In genomic region chr1:34884961-34885360, GRCh38 we compare ENCODE assay signal across 8 cellular contexts. TPM values are rescaled to one million over a fixed set of nuclear protein-coding genes. Genes with fewer than 3 reads are reported as not detected.
DNase-seq lines count a peak whose midpoint lies in the region; ATAC-seq, FAIRE-seq and TF ChIP-seq lines count a peak whose summit lies in the region.

No MANE protein-coding gene starts in this region.

- no peaks in the 10 kb centered on the region for H3K9me3 Mint-ChIP-seq in stimulated activated memory B cell treated with anti-CD40 and anti-IgM and Interleukin-4, amounts not matched to agents 10 μg/mL and 1 μg/mL and 100 μg/mL, for 72 hours

- no peak overlapping the region for H3K27ac Mint-ChIP-seq in T-helper 17 cell
- H3K27ac Mint-ChIP-seq in stimulated activated memory B cell treated with anti-CD40 and anti-IgM and Interleukin-4, amounts not matched to agents 10 μg/mL and 1 μg/mL and 100 μg/mL, for 72 hours: peak overlapping the region; percentile 44

- peak overlapping the region; percentile 68; the same call in 1 of the 2 replicates for H3K4me3 ChIP-seq in iPS DF 6.9 (ENCODE audit: low read length)

- H3K4me1 ChIP-seq in iPS DF 6.9 (ENCODE audit: control insufficient read depth, insufficient read depth, low read length): no peaks in the 10 kb centered on the region

- H3K9me3 ChIP-seq in T-helper 17 cell (ENCODE audit: control insufficient read depth, low read length, poor library complexity, severe bottlenecking) (no peaks in the 10 kb centered on the region), iPS DF 6.9 (ENCODE audit: control insufficient read depth, insufficient read depth, low read length) (no peaks in the 10 kb centered on the region)

- TF ChIP-seq POLR2A in GM12892 (IDR thresholded peaks at IDR 0.05; ENCODE audit: low read depth, low read length): no peak

- DNase-seq in activated CD8-positive, alpha-beta memory T cell treated with anti-CD3 and anti-CD28 coated beads for 24 hours: peak; percentile 58
- DNase-seq in activated CD8-positive, alpha-beta memory T cell treated with anti-CD3 and anti-CD28 coated beads, Interleukin-2, amount 50 U/mL, for 48 hours: no peak
- DNase-seq in T-helper 17 cell (no peak), iPS DF 6.9 (ENCODE audit: low read depth, low spot score) (peak; percentile 33), NCI-H1436 treated with DMSO at 0.1 percent for 48 hours (lab: John Stamatoyannopoulos, UW) (no peak), NCI-H1694 (lab: John Stamatoyannopoulos, UW) (no peak), GM12892 (ENCODE audit: insufficient read length) (no peak)

- no peaks in the 10 kb centered on the region for H3K27me3 ChIP-seq in iPS DF 6.9 (ENCODE audit: control insufficient read depth, insufficient read depth, low read length)

- FAIRE-seq in GM12892 (lab: Jason Lieb, UNC): no peak

- WGBS in iPS DF 6.9 (ENCODE audit: insufficient coverage, insufficient read length): no CpG with 5 or more reads among the region's 19 CpGs

- peaks cover 51% of the 10 kb centered on the region for H3K27me3 Mint-ChIP-seq in T-helper 17 cell
- peaks cover 46% of the 10 kb centered on the region for H3K27me3 Mint-ChIP-seq in stimulated activated memory B cell treated with anti-CD40 and anti-IgM and Interleukin-4, amounts not matched to agents 10 μg/mL and 1 μg/mL and 100 μg/mL, for 72 hours

- ATAC-seq in T-helper 17 cell: no peak
- no peak for ATAC-seq in stimulated activated memory B cell treated with anti-CD40 and anti-IgM and Interleukin-4, amounts not matched to agents 10 μg/mL and 1 μg/mL and 100 μg/mL, for 72 hours

- H3K36me3 ChIP-seq in iPS DF 6.9 (ENCODE audit: control insufficient read depth, insufficient read depth, low read length): no peaks in the 10 kb centered on the region

- H3K36me3 Mint-ChIP-seq in T-helper 17 cell (ENCODE audit: low read depth): peaks cover 2% of the 10 kb centered on the region
- peaks cover 6% of the 10 kb centered on the region for H3K36me3 Mint-ChIP-seq in stimulated activated memory B cell treated with anti-CD40 and anti-IgM and Interleukin-4, amounts not matched to agents 10 μg/mL and 1 μg/mL and 100 μg/mL, for 72 hours

- peaks cover 7% of the 10 kb centered on the region for H3K4me1 Mint-ChIP-seq in T-helper 17 cell
- peaks cover 8% of the 10 kb centered on the region for H3K4me1 Mint-ChIP-seq in stimulated activated memory B cell treated with anti-CD40 and anti-IgM and Interleukin-4, amounts not matched to agents 10 μg/mL and 1 μg/mL and 100 μg/mL, for 72 hours

- H3K27ac ChIP-seq in iPS DF 6.9 (ENCODE audit: low read length): no peak overlapping the region

- H3K4me3 Mint-ChIP-seq in T-helper 17 cell: peak overlapping the region; percentile 85
- H3K4me3 Mint-ChIP-seq in stimulated activated memory B cell treated with anti-CD40 and anti-IgM and Interleukin-4, amounts not matched to agents 10 μg/mL and 1 μg/mL and 100 μg/mL, for 72 hours: peak overlapping the region; percentile 77

RNA-seq across cellular contexts. Expression of gene SMIM12, which starts 25.4 kb away (rescaled TPM):
- 10 to 100 TPM; 29.6 to 39.2 TPM for total RNA-seq in T-helper 17 cell
- 26.3 TPM for polyA plus RNA-seq in GM12892 (2012; ENCODE audit: missing spikeins)

RNA-seq across cellular contexts. Expression of gene DLGAP3, which starts 44.5 kb away (rescaled TPM):
- under 1 TPM; 0.55 to 0.75 TPM for total RNA-seq in T-helper 17 cell
- polyA plus RNA-seq in GM12892 (2012; ENCODE audit: missing spikeins): not detected

Comparison
In these comparisons a context has a peak if more than half of its experiments do, and no peak if none do; other contexts are left out.
1. DNase-seq: peak in activated CD8-positive, alpha-beta memory T cell treated with anti-CD3 and anti-CD28 coated beads for 24 hours (single experiment) and iPS DF 6.9 (single experiment); none in activated CD8-positive, alpha-beta memory T cell treated with anti-CD3 and anti-CD28 coated beads, Interleukin-2, amount 50 U/mL, for 48 hours (single experiment), T-helper 17 cell (0 of 3), NCI-H1436 treated with DMSO at 0.1 percent for 48 hours (single experiment), NCI-H1694 (single experiment) and GM12892 (single experiment).